ENCODE assay signal across 2 cellular contexts in genomic region chr22:24450600-24450999, GRCh38.
TF ChIP-seq lines count a peak whose summit lies in the region.

No MANE protein-coding gene starts in this region.

TF ChIP-seq in H1, 55 proteins besides CTCF, POLR2A, EP300 and RAD21:
- TF ChIP-seq RXRA (IDR thresholded peaks at IDR 0.05; ENCODE audit: insufficient read depth, low read depth, low read length): no peak
- TF ChIP-seq SP2 (IDR thresholded peaks at IDR 0.05; ENCODE audit: low read length): no peak

TF ChIP-seq in neural cell, 6 proteins besides CTCF, POLR2A, EP300 and RAD21:
- TF ChIP-seq POLR2AphosphoS5 (IDR thresholded peaks at IDR 0.05): peak; percentile 76
- no peak for TF ChIP-seq EZH2 (IDR thresholded peaks at IDR 0.05; ENCODE audit: borderline replicate concordance, insufficient read depth, low read length, poor library complexity, severe bottlenecking)
- TF ChIP-seq SMC3 (conservative IDR thresholded peaks at IDR 0.05; ENCODE audit: poor library complexity): no peak
